Comparison of ENCODE assay signal across 8 cellular contexts in the genomic region with DNA sequence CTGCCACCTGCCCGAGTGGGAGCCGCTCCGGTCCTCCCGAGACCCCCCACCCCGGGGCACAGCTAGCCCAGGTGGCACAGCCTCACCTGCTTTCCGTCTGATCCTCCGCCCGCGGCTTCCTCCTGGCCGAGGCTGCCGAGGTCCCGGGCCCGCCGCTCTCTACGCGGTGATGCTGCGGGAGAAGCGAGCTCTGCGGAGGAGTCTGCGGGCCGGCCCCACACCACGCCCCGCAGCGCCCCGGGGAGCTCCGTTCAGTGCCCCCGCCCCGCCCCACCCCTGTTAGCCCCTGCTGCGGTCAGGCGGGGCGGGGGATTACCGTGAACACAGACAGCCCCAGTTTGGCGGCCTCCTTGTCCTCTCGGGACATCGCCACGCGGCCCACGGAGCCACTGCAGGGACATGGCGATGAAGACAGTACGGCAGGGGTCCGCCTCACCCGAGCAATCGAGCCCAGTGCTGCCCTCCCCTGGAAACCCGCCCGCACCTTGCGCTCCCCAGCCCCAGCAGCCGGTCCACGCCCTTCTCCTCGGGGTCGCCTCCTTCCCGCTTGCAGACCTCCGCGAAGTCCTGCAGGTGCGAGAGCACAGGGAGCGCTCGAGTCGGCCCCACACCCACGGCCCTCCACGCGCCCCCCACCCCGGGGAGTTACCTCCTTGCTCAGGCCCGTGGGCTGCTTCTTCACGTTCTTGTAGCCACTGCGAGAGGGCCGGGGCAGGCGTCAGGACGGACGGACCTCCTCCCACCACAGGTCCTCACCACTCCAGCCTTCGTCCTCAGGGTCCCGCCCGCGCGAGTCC. TPM values are rescaled to one million over a fixed set of nuclear protein-coding genes. Genes with fewer than 3 reads are reported as not detected.
A peak's percentile ranks its signal among the peaks of the same experiment; 100 is the strongest.
DNase-seq lines count a peak whose midpoint lies in the region; ATAC-seq and TF ChIP-seq lines count a peak whose summit lies in the region.

No MANE protein-coding gene starts in this region.

- H3K4me1 ChIP-seq in NT2/D1 (ENCODE audit: insufficient read depth, insufficient read length) (peaks cover 12% of the 10 kb centered on the region), prostate gland (replicated peaks) (peaks cover 3% of the 10 kb centered on the region)

- intact Hi-C loops in prostate gland (cut with DNase I), result no loop called here

- H3K36me3 ChIP-seq in NT2/D1 (ENCODE audit: insufficient read depth, insufficient read length, low read length) (peaks cover 71% of the 10 kb centered on the region), prostate gland (peaks cover 9 to 21% of the 10 kb centered on the region in 2 donors)

- H3K9me3 ChIP-seq in NT2/D1 (ENCODE audit: insufficient read depth, low read length), result no peaks in the 10 kb centered on the region
- no peaks in the 10 kb centered on the region for H3K9me3 ChIP-seq in prostate gland

- peak overlapping the region; percentile 89 for H3K27ac ChIP-seq in prostate gland

- H3K27me3 ChIP-seq in NT2/D1 (ENCODE audit: insufficient read depth, insufficient read length) (no peaks in the 10 kb centered on the region), prostate gland (replicated peaks; ENCODE audit: insufficient read depth) (no peaks in the 10 kb centered on the region)

- ATAC-seq in HG02884 (IDR thresholded peaks at IDR 0.05; ENCODE audit: unreplicated experiment), result peak; percentile 24
- no peak for ATAC-seq in GM18861 (IDR thresholded peaks at IDR 0.05; ENCODE audit: unreplicated experiment)

- WGBS in prostate gland, result 7% methylated on average over 55 of the region's 73 CpGs

- DNase-seq in NCI-H345 (lab: John Stamatoyannopoulos, UW) (peak; percentile 43), NCI-H345 treated with DMSO at 0.1 percent for 48 hours (lab: John Stamatoyannopoulos, UW; ENCODE audit: unreplicated experiment) (no peak), NT2/D1 (ENCODE audit: low read depth, low spot score) (no peak), glomerular visceral epithelial cell (ENCODE audit: extremely low spot score) (peak; percentile 61), prostate gland (ENCODE audit: low spot score) (no peak)
- DNase-seq in activated effector memory CD4-positive, alpha-beta T cell treated with Interleukin-2 at 50 U/mL for 16 hours, result peak; percentile 44

- TF ChIP-seq CTCF in prostate gland (IDR thresholded peaks at IDR 0.05), result peak in 1 of 4 experiments; percentile 14

- H3K4me3 ChIP-seq in NT2/D1 (ENCODE audit: insufficient read length, low read depth) (peak overlapping the region; percentile 96), prostate gland (peak overlapping the region; percentile 64 to 96)

- TF ChIP-seq POLR2A in prostate gland (IDR thresholded peaks at IDR 0.05), result no peak

- peak overlapping the region; percentile 97 for H3K9ac ChIP-seq in NT2/D1 (ENCODE audit: insufficient read length, low read depth)

RNA-seq across cellular contexts. Expression of a gene that starts 0.9 kb away (rescaled TPM):
- total RNA-seq in prostate gland, result 10 to 100 TPM; 23.5 TPM

RNA-seq across cellular contexts. Expression of a gene that starts 6.9 kb away (rescaled TPM):
- 100 to 1,000 TPM; 120 to 136 TPM for total RNA-seq in prostate gland

RNA-seq across cellular contexts. Expression of a gene that starts 19.7 kb away (rescaled TPM):
- 100 to 1,000 TPM; 478 to 512 TPM for total RNA-seq in prostate gland

RNA-seq across cellular contexts. Expression of a gene that starts 37.9 kb away (rescaled TPM):
- 100 to 1,000 TPM; 250 to 458 TPM for total RNA-seq in prostate gland

RNA-seq across cellular contexts. Expression of a gene that starts 47.5 kb away (rescaled TPM):
- total RNA-seq in prostate gland, result 1 to 10 TPM; 1.9 to 4.1 TPM

Comparison
In these comparisons a context has a peak if more than half of its experiments do, and no peak if none do; other contexts are left out.
1. DNase-seq: peak in NCI-H345 (single experiment), activated effector memory CD4-positive, alpha-beta T cell treated with Interleukin-2 at 50 U/mL for 16 hours (single experiment) and glomerular visceral epithelial cell (single experiment); none in NCI-H345 treated with DMSO at 0.1 percent for 48 hours (single experiment), NT2/D1 (single experiment) and prostate gland (single experiment).